Comparison of ENCODE assay signal across 18 cellular contexts in genomic region chr16:9898555-9898954, GRCh38.
DNase-seq lines count a peak whose midpoint lies in the region; ATAC-seq and TF ChIP-seq lines count a peak whose summit lies in the region.
"Had no signal": no experiment of that assay in that cellular context is flagged by ENCODE, and none has a peak within 500 bp of the region (broad histone marks: within the 10 kb centered on the region; RNA-seq: fewer than 3 reads in every experiment).

No MANE protein-coding gene starts in this region.

- no peak overlapping the region for H2BK12ac ChIP-seq in mesenchymal stem cell (ENCODE audit: low read length in 2 of 2)

- TF ChIP-seq CTCF in GM12865 (IDR thresholded peaks at IDR 0.05; ENCODE audit: insufficient read depth, low read depth, low read length, missing control alignments) (no peak), OCI-LY3 (IDR thresholded peaks at IDR 0.05; ENCODE audit: low read depth, low read length) (no peak), coronary artery (IDR thresholded peaks at IDR 0.05) (no peak)

- H2BK120ac ChIP-seq in mesenchymal stem cell (ENCODE audit: low read depth, low read length) = no peak overlapping the region

- H3K4me2 ChIP-seq in OCI-LY3 (ENCODE audit: low read length) (peak overlapping the region; percentile 35; the same call in 1 of the 2 replicates), mesenchymal stem cell (ENCODE audit: low read length, poor library complexity, severe bottlenecking) (no peak overlapping the region)
- H3K4me2 ChIP-seq: BLaER1 had no signal

- H3K9ac ChIP-seq in OCI-LY3 (ENCODE audit: low read length) (no peak overlapping the region), mesenchymal stem cell (ENCODE audit: low read length) (peak overlapping the region; percentile 5)
- H3K9ac ChIP-seq: BLaER1, GM23248 had no signal

- H4K8ac ChIP-seq in mesenchymal stem cell (ENCODE audit: low read length) = no peak overlapping the region

- no peaks in the 10 kb centered on the region for H3K36me3 ChIP-seq in OCI-LY3 (replicated peaks; ENCODE audit: low read depth, low read length)
- no peaks in the 10 kb centered on the region for H3K36me3 ChIP-seq in mesenchymal stem cell (ENCODE audit: control insufficient read depth in 1 of 2, insufficient read depth in 2 of 2, low read depth in 1 of 2, low read length in 2 of 2)
- H3K36me3 ChIP-seq: BLaER1 had no signal

- H2BK15ac ChIP-seq in mesenchymal stem cell (ENCODE audit: low read depth, poor library complexity, severe bottlenecking) = no peak overlapping the region

- H3K4me3 ChIP-seq in GM12865 (ENCODE audit: low read depth, low read length) = no peak overlapping the region; the same call in 1 of the 2 replicates
- no peak overlapping the region for H3K4me3 ChIP-seq in OCI-LY3 (ENCODE audit: low read length)
- H3K4me3 ChIP-seq in mesenchymal stem cell (ENCODE audit: insufficient read depth in 1 of 2, low read depth in 1 of 2, low read length in 2 of 2) = no peak overlapping the region
- no peak overlapping the region for H3K4me3 ChIP-seq in coronary artery
- H3K4me3 ChIP-seq: BLaER1, GM23248 had no signal

- no peak overlapping the region for H3K18ac ChIP-seq in mesenchymal stem cell (ENCODE audit: low read depth in 1 of 2, low read length in 2 of 2)

- WGBS in mesenchymal stem cell = 57% methylated on average over 4 of the region's 4 CpGs

- H3K4ac ChIP-seq in mesenchymal stem cell (ENCODE audit: low read depth in 1 of 2, low read length in 2 of 2) = no peak overlapping the region

- H3K14ac ChIP-seq in mesenchymal stem cell (ENCODE audit: low read length in 2 of 2) = no peak overlapping the region

- H3K9me3 ChIP-seq in OCI-LY3 (ENCODE audit: insufficient read depth, low read length) (no peaks in the 10 kb centered on the region), mesenchymal stem cell (ENCODE audit: control insufficient read depth, low read length) (no peaks in the 10 kb centered on the region)
- H3K9me3 ChIP-seq: BLaER1, Caco-2 had no signal

- H3K27me3 ChIP-seq in OCI-LY3 (ENCODE audit: low read depth, low read length) (no peaks in the 10 kb centered on the region), mesenchymal stem cell (ENCODE audit: control insufficient read depth in 1 of 2, insufficient read depth in 1 of 2, low read length in 2 of 2) (no peaks in the 10 kb centered on the region)
- H3K27me3 ChIP-seq: BLaER1 had no signal

- H3K4me1 ChIP-seq in OCI-LY3 (ENCODE audit: low read length) (peaks cover 15% of the 10 kb centered on the region), mesenchymal stem cell (ENCODE audit: control insufficient read depth, insufficient read depth, low read depth, low read length) (no peaks in the 10 kb centered on the region)
- H3K4me1 ChIP-seq: BLaER1, Caco-2 had no signal

- no peaks in the 10 kb centered on the region for H3K79me2 ChIP-seq in OCI-LY3 (ENCODE audit: low read length)

- no peak overlapping the region for H4K91ac ChIP-seq in mesenchymal stem cell (ENCODE audit: low read length)

- H3K23ac ChIP-seq in mesenchymal stem cell (ENCODE audit: low read length in 2 of 2) = no peak overlapping the region

- H2AK5ac ChIP-seq in mesenchymal stem cell (ENCODE audit: low read length, severe bottlenecking) = no peak overlapping the region

- no peaks in the 10 kb centered on the region for H3K79me1 ChIP-seq in mesenchymal stem cell (replicated peaks; ENCODE audit: low read length, poor library complexity, severe bottlenecking)

- no peaks in the 10 kb centered on the region for H4K20me1 ChIP-seq in OCI-LY3 (ENCODE audit: insufficient read depth, low read length)
- H4K20me1 ChIP-seq: BLaER1 had no signal

- no peak overlapping the region for H2BK5ac ChIP-seq in mesenchymal stem cell (ENCODE audit: low read depth, low read length, poor library complexity, severe bottlenecking)

- no peak overlapping the region for H2AFZ ChIP-seq in OCI-LY3 (ENCODE audit: low read depth, low read length)
- no peak overlapping the region for H2AFZ ChIP-seq in mesenchymal stem cell (ENCODE audit: low read depth, low read length)
- H2AFZ ChIP-seq: GM23248 had no signal

- H3K27ac ChIP-seq in OCI-LY3 (ENCODE audit: low read length) (no peak overlapping the region), mesenchymal stem cell (ENCODE audit: low read length, poor library complexity, severe bottlenecking) (no peak overlapping the region), coronary artery (no peak overlapping the region)
- H3K27ac ChIP-seq: 22Rv1, BLaER1, C4-2B, GM23248 had no signal

- ATAC-seq in HG02852 (IDR thresholded peaks at IDR 0.05; ENCODE audit: unreplicated experiment) = peak; percentile 56
- no peak for ATAC-seq in HG03520 (IDR thresholded peaks at IDR 0.05; ENCODE audit: unreplicated experiment)
- ATAC-seq: CD8-positive, alpha-beta T cell had no signal

- peak; percentile 25 for DNase-seq in GM12865 (ENCODE audit: low read depth)
- no peak for DNase-seq in mesenchymal stem cell
- no peak for DNase-seq in NCI-H446 (lab: John Stamatoyannopoulos, UW)
- DNase-seq in coronary artery (ENCODE audit: low spot score) = no peak
- DNase-seq: Caco-2; CD4-positive, CD25-positive, alpha-beta regulatory T cell; CD8-positive, alpha-beta T cell; DMS153; DND-41; GM23248; H7; HCEC 1CT had no signal
